12 cellular contexts compared by ENCODE assay signal in genomic region chr7:137987011-137987334, GRCh38. TPM values are rescaled to one million over a fixed set of nuclear protein-coding genes. Genes with fewer than 3 reads are reported as not detected.
DNase-seq lines count a peak whose midpoint lies in the region; ATAC-seq and TF ChIP-seq lines count a peak whose summit lies in the region.
"Had no signal": no experiment of that assay in that cellular context is flagged by ENCODE, and none has a peak within 500 bp of the region (broad histone marks: within the 10 kb centered on the region; RNA-seq: fewer than 3 reads in every experiment).

No MANE protein-coding gene starts in this region.

- no peaks in the 10 kb centered on the region for H3K27me3 ChIP-seq in esophagus muscularis mucosa
- H3K27me3 ChIP-seq in neural progenitor cell: no peaks in the 10 kb centered on the region
- no peaks in the 10 kb centered on the region for H3K27me3 ChIP-seq in tibial nerve

- H3K79me2 ChIP-seq in neural progenitor cell (ENCODE audit: low read depth): peaks cover 71% of the 10 kb centered on the region

- H3K9me3 Mint-ChIP-seq in neural progenitor cell: peaks cover 16% of the 10 kb centered on the region

- no peak for ATAC-seq in T-helper 17 cell
- ATAC-seq: activated naive CD8-positive, alpha-beta T cell treated with anti-CD3 and anti-CD28 coated beads, Interleukin-2, amount 50 U/mL, for 24 hours had no signal

- H3K4me1 Mint-ChIP-seq in T-helper 17 cell (peaks cover 12% of the 10 kb centered on the region), neural progenitor cell (peaks cover 25% of the 10 kb centered on the region)

- H3K36me3 ChIP-seq in esophagus muscularis mucosa: no peaks in the 10 kb centered on the region
- H3K36me3 ChIP-seq in neural progenitor cell: no peaks in the 10 kb centered on the region
- H3K36me3 ChIP-seq in tibial nerve: no peaks in the 10 kb centered on the region

- no peak for TF ChIP-seq CTCF in esophagus muscularis mucosa (IDR thresholded peaks at IDR 0.05)
- no peak for TF ChIP-seq CTCF in neural progenitor cell (IDR thresholded peaks at IDR 0.05)
- no peak for TF ChIP-seq CTCF in tibial nerve (IDR thresholded peaks at IDR 0.05)
- no peak for TF ChIP-seq CTCF in RWPE1 (conservative IDR thresholded peaks at IDR 0.05; ENCODE audit: low read depth)

- H3K27ac ChIP-seq in esophagus muscularis mucosa (replicated peaks in 1 of 4) (peak overlapping the region; percentile 65 to 78 (median 76)), neural progenitor cell (no peak overlapping the region), tibial nerve (peak overlapping the region; percentile 54 to 99 (median 84)), RWPE1 (no peak overlapping the region)

- H3K9ac ChIP-seq in neural progenitor cell: no peak overlapping the region

- H3K36me3 Mint-ChIP-seq in T-helper 17 cell (ENCODE audit: low read depth) (no peaks in the 10 kb centered on the region), neural progenitor cell (peaks cover 25% of the 10 kb centered on the region)

- H3F3A ChIP-seq in neural progenitor cell (ENCODE audit: low read depth): no peaks in the 10 kb centered on the region

- TF ChIP-seq POLR2A in esophagus muscularis mucosa (IDR thresholded peaks at IDR 0.05; ENCODE audit: low read depth) (no peak), tibial nerve (IDR thresholded peaks at IDR 0.05) (no peak)

- no peaks in the 10 kb centered on the region for H3K27me3 Mint-ChIP-seq in T-helper 17 cell
- H3K27me3 Mint-ChIP-seq in neural progenitor cell (ENCODE audit: insufficient read depth, low read depth): no peaks in the 10 kb centered on the region
- H3K27me3 Mint-ChIP-seq: activated naive CD8-positive, alpha-beta T cell treated with anti-CD3 and anti-CD28 coated beads, Interleukin-2, amount 50 U/mL, for 24 hours had no signal

- no peaks in the 10 kb centered on the region for H4K20me1 ChIP-seq in neural progenitor cell (ENCODE audit: low read depth)

- H2AFZ ChIP-seq in neural progenitor cell (replicated peaks): no peak overlapping the region

- peaks cover 67 to 100% (median 100%) of the 10 kb centered on the region in 4 donors for H3K4me1 ChIP-seq in esophagus muscularis mucosa
- peaks cover 17% of the 10 kb centered on the region for H3K4me1 ChIP-seq in neural progenitor cell
- peaks cover 0 to 100% (median 84%) of the 10 kb centered on the region in 4 donors for H3K4me1 ChIP-seq in tibial nerve

- DNase-seq in T-helper 17 cell (no peak), esophagus muscularis mucosa (ENCODE audit: extremely low spot score) (no peak), neural progenitor cell (ENCODE audit: low spot score) (no peak), tibial nerve (ENCODE audit: low spot score in 2 of 2) (no peak), NAMALWA (ENCODE audit: low spot score) (no peak), NCI-H1105 treated with DMSO at 0.1 percent for 48 hours (lab: John Stamatoyannopoulos, UW) (no peak), GF-D8 (lab: John Stamatoyannopoulos, UW) (no peak), RWPE1 (ENCODE audit: low spot score) (no peak)
- DNase-seq: activated naive CD8-positive, alpha-beta T cell treated with anti-CD3 and anti-CD28 coated beads, Interleukin-2, amount 50 U/mL, for 24 hours; DMS79; NCI-H1694; nucleus accumbens had no signal

- no peaks in the 10 kb centered on the region for H3K9me3 ChIP-seq in T-helper 17 cell (ENCODE audit: control insufficient read depth, low read length, poor library complexity, severe bottlenecking)
- no peaks in the 10 kb centered on the region for H3K9me3 ChIP-seq in esophagus muscularis mucosa
- no peaks in the 10 kb centered on the region for H3K9me3 ChIP-seq in neural progenitor cell (ENCODE audit: low read depth)
- no peaks in the 10 kb centered on the region for H3K9me3 ChIP-seq in tibial nerve

- CTCF ChIA-PET in RWPE1 (lab: Yijun Ruan, JAX): no interaction called here

- H3K27ac Mint-ChIP-seq in T-helper 17 cell (peak overlapping the region; percentile 53), neural progenitor cell (peak overlapping the region; percentile 87)
- H3K27ac Mint-ChIP-seq: activated naive CD8-positive, alpha-beta T cell treated with anti-CD3 and anti-CD28 coated beads, Interleukin-2, amount 50 U/mL, for 24 hours had no signal

- WGBS in esophagus muscularis mucosa: 69% methylated on average over 3 of the region's 3 CpGs
- 39 to 45% methylated on average over 3 of the region's 3 CpGs for WGBS in tibial nerve, 2 donors

- H3K4me3 ChIP-seq in esophagus muscularis mucosa (no peak overlapping the region), neural progenitor cell (no peak overlapping the region), tibial nerve (no peak overlapping the region)

- H3K4me3 Mint-ChIP-seq in T-helper 17 cell (no peak overlapping the region), neural progenitor cell (no peak overlapping the region)
- H3K4me3 Mint-ChIP-seq: activated naive CD8-positive, alpha-beta T cell treated with anti-CD3 and anti-CD28 coated beads, Interleukin-2, amount 50 U/mL, for 24 hours had no signal

- TF ChIP-seq EP300 in esophagus muscularis mucosa (IDR thresholded peaks at IDR 0.05) (no peak), tibial nerve (IDR thresholded peaks at IDR 0.05) (no peak)

- POLR2A ChIA-PET in RWPE1 (lab: Yijun Ruan, JAX; ENCODE audit: low non-redundant PET): no interaction called here

- intact Hi-C loops in esophagus muscularis mucosa (cut with DNase I): no loop called here

- H3K4me2 ChIP-seq in neural progenitor cell: no peak overlapping the region

RNA-seq across cellular contexts. Expression of gene CREB3L2, which starts 14.9 kb away (rescaled TPM):
- 10 to 100 TPM; 32.9 to 33.6 TPM for total RNA-seq in T-helper 17 cell
- 10 to 100 TPM; 29.2 to 43.4 (median 37.1) TPM for total RNA-seq in esophagus muscularis mucosa
- 9.9 and 10.7 TPM in 2 replicates for total RNA-seq in neural progenitor cell (ENCODE audit: low replicate concordance)
- total RNA-seq in tibial nerve: 10 to 100 TPM; 43.5 to 73.0 (median 51.2) TPM

Comparison
In these comparisons a context has a peak if more than half of its experiments do, and no peak if none do; other contexts are left out.
1. H3K27ac ChIP-seq: peak in esophagus muscularis mucosa (4 of 4) and tibial nerve (4 of 4); none in neural progenitor cell (single experiment) and RWPE1 (single experiment).